ENCODE assay signal across 23 cellular contexts in genomic region chr2:27940090-27940671, GRCh38. TPM values are rescaled to one million over a fixed set of nuclear protein-coding genes. Genes with fewer than 3 reads are reported as not detected.
DNase-seq lines count a peak whose midpoint lies in the region; ATAC-seq, FAIRE-seq and TF ChIP-seq lines count a peak whose summit lies in the region.
"Had no signal": no experiment of that assay in that cellular context is flagged by ENCODE, and none has a peak within 500 bp of the region (broad histone marks: within the 10 kb centered on the region; RNA-seq: fewer than 3 reads in every experiment).

No MANE protein-coding gene starts in this region.

- H3K4me1 ChIP-seq in Caco-2 (peaks cover 10% of the 10 kb centered on the region; the same call in 1 of the 2 replicates), endothelial cell of umbilical vein (ENCODE audit: control insufficient read depth, extremely low read depth, insufficient read depth, low read length) (no peaks in the 10 kb centered on the region), tibial nerve (peaks cover 0 to 24% (median 7%) of the 10 kb centered on the region in 4 donors)
- H3K4me1 ChIP-seq: SJCRH30 had no signal

- no peaks in the 10 kb centered on the region for H3K36me3 ChIP-seq in Caco-2 (ENCODE audit: control insufficient read depth, insufficient read depth, low read length)
- no peaks in the 10 kb centered on the region for H3K36me3 ChIP-seq in endothelial cell of umbilical vein (ENCODE audit: control insufficient read depth in 2 of 2, extremely low read depth in 1 of 2, insufficient read depth in 2 of 2, low read length in 2 of 2)
- no peaks in the 10 kb centered on the region for H3K36me3 ChIP-seq in tibial nerve
- H3K36me3 ChIP-seq: SJCRH30 had no signal

- H3K27ac ChIP-seq in endothelial cell of umbilical vein (ENCODE audit: insufficient read depth, low read depth, low read length), result no peak overlapping the region
- H3K27ac ChIP-seq in tibial nerve, result no peak overlapping the region
- H3K27ac ChIP-seq: SJCRH30 had no signal

- peak overlapping the region; percentile 66 for H3K27ac Mint-ChIP-seq in Caco-2 (ENCODE audit: unreplicated experiment)
- H3K27ac Mint-ChIP-seq: CD8-positive, alpha-beta T cell had no signal

- TF ChIP-seq EP300 in tibial nerve (IDR thresholded peaks at IDR 0.05), result no peak

- FAIRE-seq in H54 (lab: Jason Lieb, UNC), result peak; percentile 41
- FAIRE-seq in endothelial cell of umbilical vein (lab: Jason Lieb, UNC), result no peak
- FAIRE-seq in RCC 7860 (lab: Jason Lieb, UNC), result no peak
- FAIRE-seq: GM12892, HTR-8/SVneo, K562 had no signal

- no peak overlapping the region for H3K4me2 ChIP-seq in endothelial cell of umbilical vein (ENCODE audit: insufficient read depth, low read length)

- peaks cover 13% of the 10 kb centered on the region for H3K4me1 Mint-ChIP-seq in Caco-2 (ENCODE audit: low read depth, unreplicated experiment)

- POLR2A ChIA-PET in Caco-2 (lab: Charles Lee), result no interaction called here
- POLR2A ChIA-PET in endothelial cell of umbilical vein (lab: Charles Lee), result no interaction called here

- TF ChIP-seq CTCF in Caco-2 (IDR thresholded peaks at IDR 0.05; ENCODE audit: insufficient read depth in 1 of 2, low read depth in 1 of 2, low read length in 1 of 2, severe bottlenecking in 1 of 2, unreplicated experiment in 1 of 2), result no peak
- no peak for TF ChIP-seq CTCF in endothelial cell of umbilical vein (IDR thresholded peaks at IDR 0.05; ENCODE audit: extremely low read depth in 1 of 2, insufficient read depth in 1 of 2, low read depth in 1 of 2, low read length in 2 of 2)
- no peak for TF ChIP-seq CTCF in tibial nerve (IDR thresholded peaks at IDR 0.05)

- H3K9me3 Mint-ChIP-seq in Caco-2 (ENCODE audit: unreplicated experiment), result no peaks in the 10 kb centered on the region
- H3K9me3 Mint-ChIP-seq: CD8-positive, alpha-beta T cell had no signal

- intact Hi-C loops in Caco-2 (cut with micrococcal nuclease; ENCODE audit: unreplicated experiment) (no loop called here), endothelial cell of umbilical vein (cut with micrococcal nuclease) (no loop called here)

- H3K27me3 Mint-ChIP-seq in Caco-2 (ENCODE audit: insufficient read depth, unreplicated experiment), result no peaks in the 10 kb centered on the region

- H3K4me3 ChIP-seq in Caco-2 (ENCODE audit: low read depth, low read length) (no peak overlapping the region), endothelial cell of umbilical vein (replicated peaks in 1 of 3; ENCODE audit: insufficient read depth in 1 of 3, low read depth in 1 of 3, low read length in 3 of 3) (no peak overlapping the region), tibial nerve (no peak overlapping the region)
- H3K4me3 ChIP-seq: K562, SJCRH30 had no signal

- H3K4me3 Mint-ChIP-seq in Caco-2 (ENCODE audit: unreplicated experiment), result no peak overlapping the region
- H3K4me3 Mint-ChIP-seq: CD8-positive, alpha-beta T cell had no signal

- dilution Hi-C loops in endothelial cell of umbilical vein (cut with MboI; ENCODE audit: extremely low pct_ligation_motif_present, low sequenced_read_pairs), result no loop called here

- H3K9me1 ChIP-seq in endothelial cell of umbilical vein (replicated peaks; ENCODE audit: control insufficient read depth, extremely low read depth, insufficient read depth, low read length), result no peaks in the 10 kb centered on the region

- no peaks in the 10 kb centered on the region for H4K20me1 ChIP-seq in endothelial cell of umbilical vein (replicated peaks; ENCODE audit: control insufficient read depth, extremely low read depth, insufficient read depth, low read length)

- CTCF ChIA-PET in Caco-2 (lab: Charles Lee) (no interaction called here), endothelial cell of umbilical vein (lab: Charles Lee) (no interaction called here)

- H3K27me3 ChIP-seq in Caco-2 (replicated peaks; ENCODE audit: control insufficient read depth, insufficient read depth, low read length) (no peaks in the 10 kb centered on the region), endothelial cell of umbilical vein (ENCODE audit: control insufficient read depth in 2 of 2, insufficient read depth in 2 of 2, low read length in 2 of 2) (no peaks in the 10 kb centered on the region), tibial nerve (no peaks in the 10 kb centered on the region)
- H3K27me3 ChIP-seq: SJCRH30 had no signal

- H3K9ac ChIP-seq in endothelial cell of umbilical vein (replicated peaks; ENCODE audit: extremely low read depth, insufficient read depth, low read length), result no peak overlapping the region

- 50 to 51% methylated on average over 2 of the region's 2 CpGs for WGBS in tibial nerve, 2 donors

- TF ChIP-seq POLR2A in H54 (IDR thresholded peaks at IDR 0.05; ENCODE audit: low read depth, low read length) (no peak), endothelial cell of umbilical vein (IDR thresholded peaks at IDR 0.05; ENCODE audit: low read depth, low read length) (no peak), tibial nerve (IDR thresholded peaks at IDR 0.05) (no peak)

- BruUV-seq in Caco-2 (replicated peaks; lab: Mats Ljungman, UMichigan) (no TSS peak), endothelial cell of umbilical vein (replicated peaks; lab: Mats Ljungman, UMichigan) (no TSS peak)

- DNase-seq in Caco-2 (no peak), H54 (ENCODE audit: insufficient read length, low spot score) (no peak), endothelial cell of umbilical vein (ENCODE audit: low read depth, low spot score) (peak; percentile 71), pulmonary artery endothelial cell (ENCODE audit: low read depth, low spot score) (peak; percentile 33), tibial nerve (ENCODE audit: low spot score in 2 of 2) (no peak), RCC 7860 (ENCODE audit: low spot score) (no peak)
- DNase-seq: C1 segment of cervical spinal cord; CD8-positive, alpha-beta T cell; DMS79 treated with DMSO at 0.1 percent for 48 hours; GF-D8; H7; NCI-H1105 treated with DMSO at 0.1 percent for 48 hours; NCI-H1694; NCI-H2029 treated with DMSO at 0.1 percent for 48 hours; NCI-H2227 treated with DMSO at 0.1 percent for 48 hours; NCI-H510A; NCI-H69; SJCRH30; T-helper 1 cell had no signal

- no peak overlapping the region for H2AFZ ChIP-seq in endothelial cell of umbilical vein (ENCODE audit: low read depth, low read length)

- ATAC-seq in HG03196 (IDR thresholded peaks at IDR 0.05; ENCODE audit: unreplicated experiment), result no peak
- ATAC-seq: CD8-positive, alpha-beta T cell; K562 had no signal

- H3K36me3 Mint-ChIP-seq in Caco-2 (ENCODE audit: insufficient read depth, unreplicated experiment), result no peaks in the 10 kb centered on the region

- H3K9me3 ChIP-seq in Caco-2 (no peaks in the 10 kb centered on the region), endothelial cell of umbilical vein (replicated peaks; ENCODE audit: control insufficient read depth, insufficient read depth, low read length) (no peaks in the 10 kb centered on the region), tibial nerve (no peaks in the 10 kb centered on the region)
- H3K9me3 ChIP-seq: SJCRH30 had no signal

- H3K79me2 ChIP-seq in endothelial cell of umbilical vein (ENCODE audit: control insufficient read depth, insufficient read depth, low read length), result no peaks in the 10 kb centered on the region

TF ChIP-seq in endothelial cell of umbilical vein, 7 proteins besides CTCF, POLR2A, EP300 and RAD21:
- no peak for TF ChIP-seq JUN (IDR thresholded peaks at IDR 0.05; ENCODE audit: borderline replicate concordance, insufficient read depth, insufficient read length, low read depth)
- no peak for TF ChIP-seq MYC (IDR thresholded peaks at IDR 0.05; ENCODE audit: low read depth, low read length)
- TF ChIP-seq GATA2 (IDR thresholded peaks at IDR 0.05; ENCODE audit: insufficient read depth, insufficient read length, low read depth, low read length), result no peak
- no peak for TF ChIP-seq MAX (IDR thresholded peaks at IDR 0.05; ENCODE audit: insufficient read depth, insufficient read length)
- no peak for TF ChIP-seq POLR2AphosphoS5 (IDR thresholded peaks at IDR 0.05; ENCODE audit: insufficient read depth, low read depth, low read length)
- TF ChIP-seq FOS (IDR thresholded peaks at IDR 0.05; ENCODE audit: borderline replicate concordance, insufficient read depth, low read length), result no peak
- no peak for TF ChIP-seq EZH2 (IDR thresholded peaks at IDR 0.05; ENCODE audit: borderline replicate concordance, low read depth, low read length, severe bottlenecking)

RNA-seq across cellular contexts. Expression of gene BABAM2, which starts 49.7 kb away (rescaled TPM):
- total RNA-seq in Caco-2 (2022) (50.7 and 57.3 TPM in 2 replicates), endothelial cell of umbilical vein (26.9 and 27.6 TPM in 2 replicates), pulmonary artery endothelial cell (12.6 and 12.9 TPM in 2 replicates), tibial nerve (10 to 100 TPM; 24.3 to 46.1 (median 44.5) TPM)
- 19.5 and 19.9 TPM in 2 replicates for polyA plus RNA-seq in endothelial cell of umbilical vein
- 25.2 and 25.8 TPM in 2 replicates for polyA plus RNA-seq in endothelial cell of umbilical vein (2011; cell fraction: cytosol; rRNA removed)
- 17.6 and 25.9 TPM in 2 replicates for polyA plus RNA-seq in endothelial cell of umbilical vein (2011; cell fraction: nucleus; rRNA removed)
- 29.0 and 29.7 TPM in 2 replicates for polyA plus RNA-seq in endothelial cell of umbilical vein (2012)
- 24.4 and 28.1 TPM in 2 replicates for polyA minus RNA-seq in endothelial cell of umbilical vein
- 19.0 TPM for polyA minus RNA-seq in endothelial cell of umbilical vein (2011; cell fraction: cytosol; rRNA and poly(A)+ RNA removed)
- polyA minus RNA-seq in endothelial cell of umbilical vein (2011; cell fraction: nucleus; rRNA and poly(A)+ RNA removed), result 95.1 and 121 TPM in 2 replicates

RNA-seq across cellular contexts. Expression of gene RBKS, which starts 50.0 kb away (rescaled TPM):
- total RNA-seq in Caco-2 (2022), result 7.1 and 7.4 TPM in 2 replicates
- total RNA-seq in endothelial cell of umbilical vein, result 0.64 and 0.74 TPM in 2 replicates
- polyA plus RNA-seq in endothelial cell of umbilical vein, result 1.0 and 1.8 TPM in 2 replicates
- polyA plus RNA-seq in endothelial cell of umbilical vein (2011; cell fraction: cytosol; rRNA removed), result 1.8 and 2.5 TPM in 2 replicates
- 3.7 and 6.9 TPM in 2 replicates for polyA plus RNA-seq in endothelial cell of umbilical vein (2011; cell fraction: nucleus; rRNA removed)
- polyA plus RNA-seq in endothelial cell of umbilical vein (2012), result 1.2 and 2.6 TPM in 2 replicates
- polyA minus RNA-seq in endothelial cell of umbilical vein, result 2.3 and 2.4 TPM in 2 replicates
- polyA minus RNA-seq in endothelial cell of umbilical vein (2011; cell fraction: cytosol; rRNA and poly(A)+ RNA removed), result 1.0 TPM
- 3.4 and 11.9 TPM in 2 replicates for polyA minus RNA-seq in endothelial cell of umbilical vein (2011; cell fraction: nucleus; rRNA and poly(A)+ RNA removed)
- total RNA-seq in pulmonary artery endothelial cell, result 0.67 and 0.79 TPM in 2 replicates
- 1 to 10 TPM; 1.2 to 8.1 (median 4.4) TPM for total RNA-seq in tibial nerve

Comparison
In these comparisons a context has a peak if more than half of its experiments do, and no peak if none do; other contexts are left out.
1. DNase-seq: peak in endothelial cell of umbilical vein (single experiment) and pulmonary artery endothelial cell (single experiment); none in Caco-2 (0 of 2), H54 (single experiment), tibial nerve (0 of 2) and RCC 7860 (single experiment).